ENCODE assay signal across 16 cellular contexts in the genomic region with DNA sequence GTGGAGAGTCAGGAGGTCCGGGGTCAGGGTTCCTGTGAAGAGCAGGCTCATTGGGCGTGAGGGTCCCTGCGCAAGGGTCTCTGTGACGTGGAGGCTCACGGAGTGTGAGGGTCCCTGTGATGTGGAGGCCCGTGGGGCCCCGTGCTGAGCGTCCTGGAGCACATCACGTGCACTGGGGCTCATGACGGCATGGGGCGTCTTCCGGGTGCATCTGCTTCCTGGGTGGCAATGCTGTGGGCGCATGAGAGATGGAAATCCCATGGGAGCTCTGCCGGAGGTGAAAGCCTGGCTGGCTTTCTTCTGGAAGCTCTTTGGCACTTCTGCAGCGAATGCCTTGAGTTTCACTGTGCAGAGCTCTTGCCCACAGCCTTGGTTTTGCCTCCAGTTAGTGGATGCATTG.
A peak's percentile ranks its signal among the peaks of the same experiment; 100 is the strongest.
DNase-seq lines count a peak whose midpoint lies in the region; ATAC-seq and TF ChIP-seq lines count a peak whose summit lies in the region.
"Had no signal": no experiment of that assay in that cellular context is flagged by ENCODE, and none has a peak within 500 bp of the region (broad histone marks: within the 10 kb centered on the region; RNA-seq: fewer than 3 reads in every experiment).

No MANE protein-coding gene starts in this region.

- H3K9me3 ChIP-seq in HEK293 (ENCODE audit: control insufficient read depth, insufficient read depth, low read depth, low read length), result no peaks in the 10 kb centered on the region
- no peaks in the 10 kb centered on the region for H3K9me3 ChIP-seq in mesenchymal stem cell (ENCODE audit: control insufficient read depth, low read length)
- H3K9me3 ChIP-seq: HAP-1 had no signal

- no peak for TF ChIP-seq CTCF in HEK293 (tag by site-specific recombination; IDR thresholded peaks at IDR 0.05)
- no peak for TF ChIP-seq CTCF in activated B cell treated with CpG ODN at 0.5 μM for 24 hours (IDR thresholded peaks at IDR 0.05)
- no peak for TF ChIP-seq CTCF in dorsolateral prefrontal cortex (IDR thresholded peaks at IDR 0.05 in 54 of 56, conservative IDR thresholded peaks at IDR 0.05 in 2 of 56; ENCODE audit: low read depth in 1 of 56, partially characterized antibody in 56 of 56)

- no peak for ATAC-seq in activated T-cell treated with anti-CD3 and anti-CD28 coated beads, Interleukin-2, amount 50 U/mL, for 72 hours (replicated peaks in 1 of 2)
- ATAC-seq in activated B cell treated with CpG ODN at 0.5 μM for 24 hours (ENCODE audit: low read depth), result no peak

- no peak overlapping the region for H3K23ac ChIP-seq in mesenchymal stem cell (ENCODE audit: low read length in 2 of 2)

- peak overlapping the region; percentile 34 for H3K27ac Mint-ChIP-seq in activated T-cell treated with anti-CD3 and anti-CD28 coated beads, Interleukin-2, amount 50 U/mL, for 24 hours
- no peak overlapping the region for H3K27ac Mint-ChIP-seq in activated T-cell treated with anti-CD3 and anti-CD28 coated beads, Interleukin-2, amount 50 U/mL, for 72 hours
- peak overlapping the region; percentile 4 for H3K27ac Mint-ChIP-seq in activated B cell treated with CpG ODN at 0.5 μM for 24 hours
- H3K27ac Mint-ChIP-seq: B cell, HFFc6 had no signal

- POLR2A ChIA-PET in HEK293 (lab: Yijun Ruan, JAX), result no interaction called here
- POLR2A ChIA-PET in activated B cell treated with CpG ODN at 0.5 μM for 24 hours (lab: Charles Lee), result no interaction called here

- H3K27me3 ChIP-seq in mesenchymal stem cell (ENCODE audit: control insufficient read depth in 1 of 2, insufficient read depth in 1 of 2, low read length in 2 of 2), result no peaks in the 10 kb centered on the region
- H3K27me3 ChIP-seq in dorsolateral prefrontal cortex, result no peaks in the 10 kb centered on the region

- no peaks in the 10 kb centered on the region for H3K27me3 Mint-ChIP-seq in activated T-cell treated with anti-CD3 and anti-CD28 coated beads, Interleukin-2, amount 50 U/mL, for 24 hours
- no peaks in the 10 kb centered on the region for H3K27me3 Mint-ChIP-seq in activated T-cell treated with anti-CD3 and anti-CD28 coated beads, Interleukin-2, amount 50 U/mL, for 72 hours (ENCODE audit: low read depth)
- no peaks in the 10 kb centered on the region for H3K27me3 Mint-ChIP-seq in activated B cell treated with CpG ODN at 0.5 μM for 24 hours
- H3K27me3 Mint-ChIP-seq: B cell; CD4-positive, alpha-beta memory T cell had no signal

- H4K8ac ChIP-seq in mesenchymal stem cell (ENCODE audit: low read length), result no peak overlapping the region

- peaks cover 94% of the 10 kb centered on the region for H3K36me3 Mint-ChIP-seq in activated T-cell treated with anti-CD3 and anti-CD28 coated beads, Interleukin-2, amount 50 U/mL, for 24 hours (ENCODE audit: low read depth)
- H3K36me3 Mint-ChIP-seq in activated T-cell treated with anti-CD3 and anti-CD28 coated beads, Interleukin-2, amount 50 U/mL, for 72 hours (ENCODE audit: insufficient read depth in 2 of 2), result peaks cover 11 to 35% of the 10 kb centered on the region in 2 donors
- peaks cover 88% of the 10 kb centered on the region for H3K36me3 Mint-ChIP-seq in activated B cell treated with CpG ODN at 0.5 μM for 24 hours (ENCODE audit: low read depth)

- H3K36me3 ChIP-seq in HEK293 (ENCODE audit: control insufficient read depth in 2 of 2, insufficient read depth in 1 of 2, low read length in 2 of 2), result peaks cover 0 to 68% of the 10 kb centered on the region in 2 experiments; a peak in 1 of 3 replicates
- H3K36me3 ChIP-seq in mesenchymal stem cell (ENCODE audit: control insufficient read depth in 1 of 2, insufficient read depth in 2 of 2, low read depth in 1 of 2, low read length in 2 of 2), result peaks cover 63 to 95% of the 10 kb centered on the region in 2 experiments

- no peak overlapping the region for H2BK15ac ChIP-seq in mesenchymal stem cell (ENCODE audit: low read depth, poor library complexity, severe bottlenecking)

- H3K4ac ChIP-seq in mesenchymal stem cell (ENCODE audit: low read depth in 1 of 2, low read length in 2 of 2), result no peak overlapping the region

- H3K18ac ChIP-seq in mesenchymal stem cell (ENCODE audit: low read depth in 1 of 2, low read length in 2 of 2), result no peak overlapping the region

- H2AFZ ChIP-seq in mesenchymal stem cell (ENCODE audit: low read depth, low read length), result no peak overlapping the region

- H3K27ac ChIP-seq in HEK293 (ENCODE audit: extremely low read depth, low read depth, low read length), result no peak overlapping the region
- no peak overlapping the region for H3K27ac ChIP-seq in mesenchymal stem cell (ENCODE audit: low read length, poor library complexity, severe bottlenecking)
- H3K27ac ChIP-seq in dorsolateral prefrontal cortex, result no peak overlapping the region
- H3K27ac ChIP-seq: C4-2B had no signal

- H3K4me1 ChIP-seq in HEK293 (ENCODE audit: control insufficient read depth, insufficient read depth, low read length) (no peaks in the 10 kb centered on the region), mesenchymal stem cell (ENCODE audit: control insufficient read depth, insufficient read depth, low read depth, low read length) (no peaks in the 10 kb centered on the region)
- H3K4me1 ChIP-seq: HAP-1 had no signal

- CTCF ChIA-PET in HEK293 (lab: Yijun Ruan, JAX) (interaction anchor here (0.6 kb wide), 1 partner anchor 181 kb away, joined by 3 read pairs; no protein-coding TSS in a partner anchor), activated B cell treated with CpG ODN at 0.5 μM for 24 hours (lab: Charles Lee) (no interaction called here)

- H3K9me3 Mint-ChIP-seq in activated T-cell treated with anti-CD3 and anti-CD28 coated beads, Interleukin-2, amount 50 U/mL, for 24 hours, result no peaks in the 10 kb centered on the region
- no peaks in the 10 kb centered on the region for H3K9me3 Mint-ChIP-seq in activated T-cell treated with anti-CD3 and anti-CD28 coated beads, Interleukin-2, amount 50 U/mL, for 72 hours
- no peaks in the 10 kb centered on the region for H3K9me3 Mint-ChIP-seq in activated B cell treated with CpG ODN at 0.5 μM for 24 hours
- H3K9me3 Mint-ChIP-seq: HFFc6 had no signal

- no peak overlapping the region for H2BK5ac ChIP-seq in mesenchymal stem cell (ENCODE audit: low read depth, low read length, poor library complexity, severe bottlenecking)

- intact Hi-C loops in activated B cell treated with CpG ODN at 0.5 μM for 24 hours (cut with micrococcal nuclease), result no loop called here
- intact Hi-C loops in dorsolateral prefrontal cortex (cut with DNase I), result no loop called here

- H2AK5ac ChIP-seq in mesenchymal stem cell (ENCODE audit: low read length, severe bottlenecking), result no peak overlapping the region

- DNase-seq in activated T-cell treated with anti-CD3 and anti-CD28 coated beads, Interleukin-2, amount 50 U/mL, for 24 hours, result no peak
- no peak for DNase-seq in activated T-cell treated with anti-CD3 and anti-CD28 coated beads, Interleukin-2, amount 50 U/mL, for 72 hours
- DNase-seq in activated B cell treated with CpG ODN at 0.5 μM for 24 hours, result no peak
- DNase-seq in stimulated activated CD8-positive, alpha-beta memory T cell treated with anti-CD3 and anti-CD28 coated beads, Interleukin-4, amount 100 ng/mL, for 48 hours, result peak; percentile 3
- DNase-seq in mesenchymal stem cell, result no peak
- no peak for DNase-seq in dorsolateral prefrontal cortex
- DNase-seq: CD4-positive, alpha-beta memory T cell; DMS153; DMS79 treated with DMSO at 0.1 percent for 48 hours; EL; GOT3; HFFc6 had no signal

- no peak overlapping the region for H3K9ac ChIP-seq in mesenchymal stem cell (ENCODE audit: low read length)

- no peak overlapping the region for H3K4me2 ChIP-seq in mesenchymal stem cell (ENCODE audit: low read length, poor library complexity, severe bottlenecking)

- H2BK120ac ChIP-seq in mesenchymal stem cell (ENCODE audit: low read depth, low read length), result no peak overlapping the region

- H3K14ac ChIP-seq in mesenchymal stem cell (ENCODE audit: low read length in 2 of 2), result no peak overlapping the region

- H3K4me1 Mint-ChIP-seq in activated T-cell treated with anti-CD3 and anti-CD28 coated beads, Interleukin-2, amount 50 U/mL, for 24 hours (ENCODE audit: low read depth), result peaks cover 22% of the 10 kb centered on the region
- peaks cover 7% of the 10 kb centered on the region for H3K4me1 Mint-ChIP-seq in activated T-cell treated with anti-CD3 and anti-CD28 coated beads, Interleukin-2, amount 50 U/mL, for 72 hours (ENCODE audit: low read depth)
- H3K4me1 Mint-ChIP-seq in activated B cell treated with CpG ODN at 0.5 μM for 24 hours, result peaks cover 4% of the 10 kb centered on the region

- H4K91ac ChIP-seq in mesenchymal stem cell (ENCODE audit: low read length), result no peak overlapping the region

- no peak overlapping the region for H3K4me3 Mint-ChIP-seq in activated T-cell treated with anti-CD3 and anti-CD28 coated beads, Interleukin-2, amount 50 U/mL, for 24 hours
- H3K4me3 Mint-ChIP-seq in activated T-cell treated with anti-CD3 and anti-CD28 coated beads, Interleukin-2, amount 50 U/mL, for 72 hours, result no peak overlapping the region
- no peak overlapping the region for H3K4me3 Mint-ChIP-seq in activated B cell treated with CpG ODN at 0.5 μM for 24 hours
- H3K4me3 Mint-ChIP-seq: B cell; CD4-positive, alpha-beta memory T cell; HFFc6 had no signal

- H3K4me3 ChIP-seq in HEK293 (ENCODE audit: low read depth, low read length) (no peak overlapping the region), mesenchymal stem cell (ENCODE audit: insufficient read depth in 1 of 2, low read depth in 1 of 2, low read length in 2 of 2) (no peak overlapping the region), dorsolateral prefrontal cortex (no peak overlapping the region)
- H3K4me3 ChIP-seq: HAP-1 had no signal

- H3K79me1 ChIP-seq in mesenchymal stem cell (replicated peaks; ENCODE audit: low read length, poor library complexity, severe bottlenecking), result peaks cover 37% of the 10 kb centered on the region

- WGBS in mesenchymal stem cell, result 98% methylated on average over 15 of the region's 15 CpGs

- H2BK12ac ChIP-seq in mesenchymal stem cell (ENCODE audit: low read length in 2 of 2), result no peak overlapping the region

TF ChIP-seq in HEK293, 187 proteins besides CTCF, POLR2A, EP300 and RAD21:
- TF ChIP-seq BCL6B (tag by site-specific recombination; IDR thresholded peaks at IDR 0.05), result no peak
- peak; percentile 26; the same call in 1 of the 2 replicates for TF ChIP-seq GLIS1 (tag by site-specific recombination; IDR thresholded peaks at IDR 0.05)
TF ChIP-seq in HEK293: peak in this region for 1.
